Comparison of ENCODE assay signal across 30 cellular contexts in the genomic region with DNA sequence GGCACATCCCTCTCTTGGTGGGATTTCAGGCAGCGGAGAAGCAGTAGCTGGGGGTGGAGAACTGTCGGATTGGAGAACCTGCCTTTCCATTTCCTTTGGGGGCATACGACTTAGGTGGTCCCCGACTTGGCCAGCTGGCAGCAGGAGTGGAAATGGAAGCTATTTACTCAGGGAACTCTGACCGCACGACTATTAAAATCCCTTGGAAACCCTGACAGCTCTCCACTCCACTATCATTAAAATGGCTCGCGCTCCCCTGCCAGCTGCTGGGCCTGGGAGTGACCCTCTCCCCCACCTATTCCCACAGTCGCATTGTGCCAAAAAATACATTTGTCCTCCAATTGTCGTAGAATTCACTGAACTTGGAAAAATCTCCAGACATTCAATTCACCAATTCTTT.
DNase-seq lines count a peak whose midpoint lies in the region; TF ChIP-seq lines count a peak whose summit lies in the region.
"Had no signal": no experiment of that assay in that cellular context is flagged by ENCODE, and none has a peak within 500 bp of the region (broad histone marks: within the 10 kb centered on the region; RNA-seq: fewer than 3 reads in every experiment).

No MANE protein-coding gene starts in this region.

- no peak overlapping the region for H3K4me3 ChIP-seq in SJSA1
- no peak overlapping the region for H3K4me3 ChIP-seq in left ventricle myocardium inferior
- no peak overlapping the region for H3K4me3 ChIP-seq in tibial nerve
- no peak overlapping the region for H3K4me3 ChIP-seq in PC-9
- no peak overlapping the region for H3K4me3 ChIP-seq in SK-N-SH (ENCODE audit: low read depth in 2 of 2, low read length in 1 of 2)
- H3K4me3 ChIP-seq: cardiac muscle cell, spleen had no signal

- H3K27ac Mint-ChIP-seq in osteocyte (ENCODE audit: unreplicated experiment): no peak overlapping the region
- H3K27ac Mint-ChIP-seq: B cell, progenitor cell of endocrine pancreas, T-helper 17 cell had no signal

- intact Hi-C loops in left ventricle myocardium inferior (cut with micrococcal nuclease) (no loop called here), PC-9 (cut with micrococcal nuclease; ENCODE audit: unreplicated experiment) (no loop called here)

- H4K20me1 ChIP-seq in PC-9 (ENCODE audit: insufficient read depth): no peaks in the 10 kb centered on the region
- no peaks in the 10 kb centered on the region for H4K20me1 ChIP-seq in SK-N-SH (ENCODE audit: insufficient read depth)

- H3K4me2 ChIP-seq in PC-9: no peak overlapping the region
- no peak overlapping the region for H3K4me2 ChIP-seq in SK-N-SH

- no peak overlapping the region for H3K9ac ChIP-seq in SK-N-SH

- H3K9me3 ChIP-seq in SJSA1 (replicated peaks): no peaks in the 10 kb centered on the region
- H3K9me3 ChIP-seq in left ventricle myocardium inferior (replicated peaks): no peaks in the 10 kb centered on the region
- no peaks in the 10 kb centered on the region for H3K9me3 ChIP-seq in tibial nerve
- no peaks in the 10 kb centered on the region for H3K9me3 ChIP-seq in PC-9 (ENCODE audit: insufficient read depth, low read depth)
- no peaks in the 10 kb centered on the region for H3K9me3 ChIP-seq in SK-N-SH
- H3K9me3 ChIP-seq: spleen had no signal

- H3K27me3 ChIP-seq in SJSA1 (replicated peaks) (no peaks in the 10 kb centered on the region), left ventricle myocardium inferior (ENCODE audit: low read depth) (no peaks in the 10 kb centered on the region), tibial nerve (no peaks in the 10 kb centered on the region), PC-9 (ENCODE audit: insufficient read depth, low read depth) (no peaks in the 10 kb centered on the region; the same call in 1 of the 2 replicates), SK-N-SH (ENCODE audit: insufficient read depth) (no peaks in the 10 kb centered on the region; the same call in 1 of the 2 replicates)
- H3K27me3 ChIP-seq: cardiac muscle cell, spleen had no signal

- DNase-seq in NCI-H1417 (lab: John Stamatoyannopoulos, UW) (peak in 2 of 3 experiments; percentile 28 to 68), NCI-H1417 treated with DMSO at 0.1 percent for 48 hours (lab: John Stamatoyannopoulos, UW) (no peak), SJSA1 (ENCODE audit: low read depth in 1 of 2, low spot score in 2 of 2) (peak; percentile 60 to 64), left ventricle myocardium inferior (peak; percentile 51), tibial nerve (ENCODE audit: low spot score in 2 of 2) (peak; percentile 45 to 75), osteocyte (ENCODE audit: extremely low spot score, unreplicated experiment) (no peak), PC-9 (no peak), SK-N-SH (no peak)
- DNase-seq: 8988T; activated CD8-positive, alpha-beta memory T cell treated with anti-CD3 and anti-CD28 coated beads, Interleukin-2, amount 50 U/mL, for 48 hours; activated effector memory CD4-positive, alpha-beta T cell treated with Interleukin-2 at 50 U/mL for 16 hours; COR-L47; DMS79 treated with DMSO at 0.1 percent for 48 hours; foreskin melanocyte; H7; Karpas-422; midbrain; NCI-H2171 treated with DMSO at 0.1 percent for 48 hours; NCI-H774; OCI-M1; SIG-M5; spleen; stimulated activated CD4-positive, alpha-beta T cell treated with anti-CD3 and anti-CD28 coated beads, Interleukin-4, amount 100 ng/mL, for 4 hours; T-helper 17 cell had no signal

- H3F3A ChIP-seq in PC-9 (ENCODE audit: insufficient read depth, low read depth): no peaks in the 10 kb centered on the region
- no peaks in the 10 kb centered on the region for H3F3A ChIP-seq in SK-N-SH (replicated peaks; ENCODE audit: insufficient read depth)

- no peaks in the 10 kb centered on the region for H3K36me3 Mint-ChIP-seq in osteocyte (ENCODE audit: unreplicated experiment)

- H3K4me3 Mint-ChIP-seq in osteocyte (ENCODE audit: unreplicated experiment): no peak overlapping the region
- H3K4me3 Mint-ChIP-seq: B cell, neural crest cell, T-helper 17 cell had no signal

- no TSS peak for BruUV-seq in PC-9 (replicated peaks; lab: Mats Ljungman, UMichigan)

- peaks cover 45% of the 10 kb centered on the region for H3K4me1 ChIP-seq in SJSA1 (replicated peaks)
- peaks cover 6% of the 10 kb centered on the region for H3K4me1 ChIP-seq in left ventricle myocardium inferior
- peaks cover 0 to 37% (median 10%) of the 10 kb centered on the region in 4 donors for H3K4me1 ChIP-seq in tibial nerve
- no peaks in the 10 kb centered on the region for H3K4me1 ChIP-seq in PC-9 (replicated peaks; ENCODE audit: insufficient read depth)
- H3K4me1 ChIP-seq in SK-N-SH (ENCODE audit: control insufficient read depth in 1 of 2, insufficient read depth in 2 of 2, low read depth in 1 of 2, low read length in 1 of 2): peaks cover 0 to 9% of the 10 kb centered on the region in 2 experiments; a peak in 1 of 4 replicates

- 63 to 64% methylated on average over 10 of the region's 10 CpGs for WGBS in tibial nerve, 2 donors
- WGBS in SK-N-SH (ENCODE audit: low lambda C conversion rate): 54% methylated on average over 10 of the region's 10 CpGs

- TF ChIP-seq EP300 in tibial nerve (IDR thresholded peaks at IDR 0.05) (peak in 1 of 2 donors; percentile 46), SK-N-SH (IDR thresholded peaks at IDR 0.05; ENCODE audit: borderline replicate concordance in 1 of 2, low read depth in 1 of 2, low read length in 1 of 2) (no peak)

- H3K27ac ChIP-seq in SJSA1: no peak overlapping the region
- H3K27ac ChIP-seq in left ventricle myocardium inferior (replicated peaks): no peak overlapping the region
- peak overlapping the region in 1 of 4 donors; percentile 32 for H3K27ac ChIP-seq in tibial nerve
- no peak overlapping the region for H3K27ac ChIP-seq in PC-9
- no peak overlapping the region for H3K27ac ChIP-seq in SK-N-SH (ENCODE audit: low read depth in 2 of 2, low read length in 1 of 2)
- H3K27ac ChIP-seq: cardiac muscle cell, epithelial cell of prostate, spleen, VCaP had no signal

- H3K4me1 Mint-ChIP-seq in osteocyte (ENCODE audit: unreplicated experiment): peaks cover 37% of the 10 kb centered on the region
- H3K4me1 Mint-ChIP-seq: T-helper 17 cell had no signal

- no peak for TF ChIP-seq RAD21 in SK-N-SH (IDR thresholded peaks at IDR 0.05; ENCODE audit: low read length)

- CTCF ChIA-PET in PC-9 (lab: Charles Lee): no interaction called here
- CTCF ChIA-PET in SK-N-SH (lab: Yijun Ruan, JAX): interaction anchor here (1.2 kb wide), 1 partner anchor 360 kb away, joined by 3 read pairs; no protein-coding TSS in a partner anchor

- H3K9me2 ChIP-seq in PC-9 (ENCODE audit: insufficient read depth) (no peaks in the 10 kb centered on the region), SK-N-SH (no peaks in the 10 kb centered on the region)

- POLR2A ChIA-PET in PC-9 (lab: Charles Lee; ENCODE audit: unreplicated experiment) (no interaction called here), SK-N-SH (lab: Yijun Ruan, JAX) (no interaction called here)

- H2AFZ ChIP-seq in PC-9: no peak overlapping the region
- H2AFZ ChIP-seq in SK-N-SH (ENCODE audit: low read depth): no peak overlapping the region

- peaks cover 4% of the 10 kb centered on the region for H3K27me3 Mint-ChIP-seq in osteocyte (ENCODE audit: unreplicated experiment)

- TF ChIP-seq POLR2A in tibial nerve (IDR thresholded peaks at IDR 0.05): no peak

- no peak for TF ChIP-seq CTCF in left ventricle myocardium inferior (IDR thresholded peaks at IDR 0.05; ENCODE audit: borderline replicate concordance)
- TF ChIP-seq CTCF in tibial nerve (IDR thresholded peaks at IDR 0.05): no peak
- no peak for TF ChIP-seq CTCF in osteocyte (IDR thresholded peaks at IDR 0.05)
- no peak for TF ChIP-seq CTCF in PC-9 (conservative IDR thresholded peaks at IDR 0.05)
- TF ChIP-seq CTCF in SK-N-SH (IDR thresholded peaks at IDR 0.05): no peak

- H3K79me2 ChIP-seq in PC-9 (ENCODE audit: low read depth) (no peaks in the 10 kb centered on the region), SK-N-SH (ENCODE audit: insufficient read depth) (no peaks in the 10 kb centered on the region)

- H3K36me3 ChIP-seq in SJSA1 (no peaks in the 10 kb centered on the region), left ventricle myocardium inferior (no peaks in the 10 kb centered on the region), tibial nerve (no peaks in the 10 kb centered on the region), PC-9 (ENCODE audit: low read depth) (no peaks in the 10 kb centered on the region), SK-N-SH (replicated peaks in 1 of 2; ENCODE audit: control insufficient read depth in 1 of 2, insufficient read depth in 2 of 2, low read length in 1 of 2) (no peaks in the 10 kb centered on the region)
- H3K36me3 ChIP-seq: cardiac muscle cell, spleen had no signal

- H3K9me3 Mint-ChIP-seq in osteocyte (ENCODE audit: unreplicated experiment): no peaks in the 10 kb centered on the region
- H3K9me3 Mint-ChIP-seq: neural crest cell had no signal

TF ChIP-seq in SK-N-SH, 30 proteins besides CTCF, POLR2A, EP300 and RAD21:
- no peak for TF ChIP-seq FOSL2 (IDR thresholded peaks at IDR 0.05; ENCODE audit: borderline replicate concordance, low read depth)
- TF ChIP-seq TCF12 (IDR thresholded peaks at IDR 0.05): no peak
- TF ChIP-seq SIN3A (IDR thresholded peaks at IDR 0.05; ENCODE audit: borderline replicate concordance, low read depth, low read length): no peak
- no peak for TF ChIP-seq MAX (IDR thresholded peaks at IDR 0.05; ENCODE audit: low read depth)

Comparison
In these comparisons a context has a peak if more than half of its experiments do, and no peak if none do; other contexts are left out.
1. DNase-seq: peak in NCI-H1417 (2 of 3), SJSA1 (2 of 2), left ventricle myocardium inferior (single experiment) and tibial nerve (2 of 2); none in NCI-H1417 treated with DMSO at 0.1 percent for 48 hours (single experiment), osteocyte (single experiment), PC-9 (0 of 2) and SK-N-SH (single experiment).